ENCODE assay signal across 33 cellular contexts in the genomic region with DNA sequence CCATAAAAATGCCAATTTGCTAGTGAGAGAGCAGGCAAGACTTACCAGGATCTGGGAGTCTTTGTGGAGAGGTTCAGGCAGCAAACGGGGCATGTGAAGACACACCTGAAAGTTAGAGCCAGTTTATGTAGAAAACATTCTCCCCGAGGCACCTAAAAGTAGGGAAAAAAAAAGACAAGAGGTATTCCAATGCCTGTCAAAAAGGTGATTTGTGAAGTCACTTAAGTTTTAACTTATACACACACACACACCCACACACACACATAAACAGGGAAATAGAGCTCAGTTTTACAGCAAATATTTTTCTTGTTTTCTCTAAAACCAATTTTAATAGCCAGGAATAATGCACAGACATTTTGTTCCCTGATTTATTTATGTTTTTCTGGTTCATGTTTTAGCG. TPM values are rescaled to one million over a fixed set of nuclear protein-coding genes. Genes with fewer than 3 reads are reported as not detected.
A peak's percentile ranks its signal among the peaks of the same experiment; 100 is the strongest.
DNase-seq lines count a peak whose midpoint lies in the region; ATAC-seq, FAIRE-seq and TF ChIP-seq lines count a peak whose summit lies in the region.
"Had no signal": no experiment of that assay in that cellular context is flagged by ENCODE, and none has a peak within 500 bp of the region (broad histone marks: within the 10 kb centered on the region; RNA-seq: fewer than 3 reads in every experiment).

A gene with protein sequence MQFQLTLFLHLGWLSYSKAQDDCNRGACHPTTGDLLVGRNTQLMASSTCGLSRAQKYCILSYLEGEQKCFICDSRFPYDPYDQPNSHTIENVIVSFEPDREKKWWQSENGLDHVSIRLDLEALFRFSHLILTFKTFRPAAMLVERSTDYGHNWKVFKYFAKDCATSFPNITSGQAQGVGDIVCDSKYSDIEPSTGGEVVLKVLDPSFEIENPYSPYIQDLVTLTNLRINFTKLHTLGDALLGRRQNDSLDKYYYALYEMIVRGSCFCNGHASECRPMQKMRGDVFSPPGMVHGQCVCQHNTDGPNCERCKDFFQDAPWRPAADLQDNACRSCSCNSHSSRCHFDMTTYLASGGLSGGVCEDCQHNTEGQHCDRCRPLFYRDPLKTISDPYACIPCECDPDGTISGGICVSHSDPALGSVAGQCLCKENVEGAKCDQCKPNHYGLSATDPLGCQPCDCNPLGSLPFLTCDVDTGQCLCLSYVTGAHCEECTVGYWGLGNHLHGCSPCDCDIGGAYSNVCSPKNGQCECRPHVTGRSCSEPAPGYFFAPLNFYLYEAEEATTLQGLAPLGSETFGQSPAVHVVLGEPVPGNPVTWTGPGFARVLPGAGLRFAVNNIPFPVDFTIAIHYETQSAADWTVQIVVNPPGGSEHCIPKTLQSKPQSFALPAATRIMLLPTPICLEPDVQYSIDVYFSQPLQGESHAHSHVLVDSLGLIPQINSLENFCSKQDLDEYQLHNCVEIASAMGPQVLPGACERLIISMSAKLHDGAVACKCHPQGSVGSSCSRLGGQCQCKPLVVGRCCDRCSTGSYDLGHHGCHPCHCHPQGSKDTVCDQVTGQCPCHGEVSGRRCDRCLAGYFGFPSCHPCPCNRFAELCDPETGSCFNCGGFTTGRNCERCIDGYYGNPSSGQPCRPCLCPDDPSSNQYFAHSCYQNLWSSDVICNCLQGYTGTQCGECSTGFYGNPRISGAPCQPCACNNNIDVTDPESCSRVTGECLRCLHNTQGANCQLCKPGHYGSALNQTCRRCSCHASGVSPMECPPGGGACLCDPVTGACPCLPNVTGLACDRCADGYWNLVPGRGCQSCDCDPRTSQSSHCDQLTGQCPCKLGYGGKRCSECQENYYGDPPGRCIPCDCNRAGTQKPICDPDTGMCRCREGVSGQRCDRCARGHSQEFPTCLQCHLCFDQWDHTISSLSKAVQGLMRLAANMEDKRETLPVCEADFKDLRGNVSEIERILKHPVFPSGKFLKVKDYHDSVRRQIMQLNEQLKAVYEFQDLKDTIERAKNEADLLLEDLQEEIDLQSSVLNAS (N-terminal part only) (minus strand): TSS at position 101 of the 400 bp plus-strand sequence. CDS start 7,197 bp downstream, outside the sequence.

- TF ChIP-seq CTCF in mammary epithelial cell (conservative IDR thresholded peaks at IDR 0.05 in 1 of 2, IDR thresholded peaks at IDR 0.05 in 1 of 2; ENCODE audit: extremely low read depth in 1 of 2, insufficient read depth in 1 of 2, low read depth in 1 of 2, low read length in 2 of 2) (no peak), breast epithelium (IDR thresholded peaks at IDR 0.05) (no peak), keratinocyte (optimal IDR thresholded peaks at IDR 0.05 in 1 of 3, IDR thresholded peaks at IDR 0.05 in 1 of 3, conservative IDR thresholded peaks at IDR 0.05 in 1 of 3; ENCODE audit: extremely low read depth in 1 of 3, insufficient read depth in 2 of 3, low read length in 3 of 3) (no peak), osteoblast (IDR thresholded peaks at IDR 0.05; ENCODE audit: extremely low read depth, low read depth, low read length) (no peak), tibial artery (IDR thresholded peaks at IDR 0.05) (no peak)

- DNase-seq in mammary epithelial cell (no peak), breast epithelium (ENCODE audit: low spot score in 2 of 2) (no peak), keratinocyte (ENCODE audit: low read depth, low spot score) (no peak), osteoblast (ENCODE audit: insufficient read length, low spot score, missing footprints) (no peak), tibial artery (no peak), inferior parietal cortex (ENCODE audit: extremely low spot score) (no peak)
- DNase-seq: ACHN; BE2C; Calu3; CD8-positive, alpha-beta memory T cell; DMS79 treated with DMSO at 0.1 percent for 48 hours; GF-D8; GM23248; H9; Karpas-422; NCI-H1092; NCI-H1417 treated with DMSO at 0.1 percent for 48 hours; NCI-H1694 treated with DMSO at 0.1 percent for 48 hours; NCI-H2081; NCI-H2171; NCI-H226; NCI-H510A; NCI-H69; SHP77 had no signal

- H3K9me3 ChIP-seq in mammary epithelial cell (replicated peaks; ENCODE audit: insufficient read depth, low read length) = no peaks in the 10 kb centered on the region
- H3K9me3 ChIP-seq in breast epithelium = no peaks in the 10 kb centered on the region
- H3K9me3 ChIP-seq in keratinocyte (ENCODE audit: control insufficient read depth, low read depth, low read length) = no peaks in the 10 kb centered on the region
- H3K9me3 ChIP-seq in osteoblast (ENCODE audit: low read depth, low read length) = no peaks in the 10 kb centered on the region
- no peaks in the 10 kb centered on the region for H3K9me3 ChIP-seq in tibial artery
- H3K9me3 ChIP-seq: BE2C had no signal

- dilution Hi-C loops in mammary epithelial cell (cut with HindIII; ENCODE audit: low sequenced_read_pairs) = no loop called here
- dilution Hi-C loops in keratinocyte (cut with MboI; ENCODE audit: extremely low pct_ligation_motif_present, low sequenced_read_pairs) = no loop called here

- H4K20me1 ChIP-seq in mammary epithelial cell (ENCODE audit: insufficient read depth, low read length) (no peaks in the 10 kb centered on the region), keratinocyte (ENCODE audit: control insufficient read depth, extremely low read depth, insufficient read depth, low read length) (no peaks in the 10 kb centered on the region), osteoblast (ENCODE audit: insufficient read depth, low read length) (no peaks in the 10 kb centered on the region)

- H3K27ac ChIP-seq in mammary epithelial cell (ENCODE audit: insufficient read depth, low read depth, low read length) (no peak within 1 kb of the TSS), breast epithelium (no peak within 1 kb of the TSS), keratinocyte (ENCODE audit: control insufficient read depth, insufficient read depth, low read length) (peak within 1 kb of the TSS; percentile 27), osteoblast (ENCODE audit: low read depth, low read length) (no peak within 1 kb of the TSS), tibial artery (no peak within 1 kb of the TSS)
- H3K27ac ChIP-seq: 22Rv1, GM23248, HL-60, RWPE1 had no signal

- in situ Hi-C loops in mammary epithelial cell (cut with MboI; ENCODE audit: low sequenced_read_pairs in 2 of 2) = no loop called here

- H3K4me2 ChIP-seq in mammary epithelial cell (ENCODE audit: insufficient read depth, low read depth, low read length) (no peak within 1 kb of the TSS), keratinocyte (ENCODE audit: control insufficient read depth, extremely low read depth, insufficient read depth, low read depth, low read length) (peak within 1 kb of the TSS; percentile 65), osteoblast (ENCODE audit: insufficient read depth, low read length) (no peak within 1 kb of the TSS)

- no peaks in the 10 kb centered on the region for H3K79me2 ChIP-seq in mammary epithelial cell (ENCODE audit: insufficient read depth, low read length)
- H3K79me2 ChIP-seq in keratinocyte (ENCODE audit: control insufficient read depth, insufficient read depth, low read length) = no peaks in the 10 kb centered on the region
- H3K79me2 ChIP-seq in osteoblast (ENCODE audit: insufficient read depth, low read length) = no peaks in the 10 kb centered on the region

- WGBS in mammary epithelial cell (ENCODE audit: low coverage, missing lambda C conversion rate) = 72% methylated on average over 2 of the region's 3 CpGs

- no TSS peak for BruUV-seq in mammary epithelial cell (replicated peaks; lab: Mats Ljungman, UMichigan)

- CTCF ChIA-PET in mammary epithelial cell (lab: Charles Lee; ENCODE audit: low non-redundant PET) = no interaction called here

- H2AFZ ChIP-seq in mammary epithelial cell (ENCODE audit: low read depth, low read length) = peak within 1 kb of the TSS; percentile 35
- peak within 1 kb of the TSS; percentile 89 for H2AFZ ChIP-seq in keratinocyte (ENCODE audit: control insufficient read depth, low read length)
- H2AFZ ChIP-seq in osteoblast (ENCODE audit: low read length) = peak within 1 kb of the TSS; percentile 57
- H2AFZ ChIP-seq: GM23248 had no signal

- no peaks in the 10 kb centered on the region for H3K36me3 ChIP-seq in mammary epithelial cell (ENCODE audit: insufficient read depth, low read length)
- H3K36me3 ChIP-seq in breast epithelium = no peaks in the 10 kb centered on the region
- H3K36me3 ChIP-seq in keratinocyte (ENCODE audit: control insufficient read depth in 2 of 2, extremely low read depth in 1 of 2, insufficient read depth in 2 of 2, low read length in 2 of 2) = no peaks in the 10 kb centered on the region
- no peaks in the 10 kb centered on the region for H3K36me3 ChIP-seq in osteoblast (ENCODE audit: insufficient read depth, low read length)
- no peaks in the 10 kb centered on the region for H3K36me3 ChIP-seq in tibial artery
- H3K36me3 ChIP-seq: BE2C had no signal

- intact Hi-C loops in mammary epithelial cell (cut with micrococcal nuclease) = no loop called here
- intact Hi-C loops in breast epithelium (cut with DNase I; ENCODE audit: low total_unique reads) = no loop called here
- intact Hi-C loops in tibial artery (cut with DNase I; ENCODE audit: low total_unique reads) = no loop called here

- H3K4me1 ChIP-seq in mammary epithelial cell (ENCODE audit: insufficient read depth, low read length) = peaks cover 39% of the 10 kb centered on the region
- H3K4me1 ChIP-seq in breast epithelium = no peaks in the 10 kb centered on the region
- peaks cover 54% of the 10 kb centered on the region for H3K4me1 ChIP-seq in keratinocyte (ENCODE audit: control insufficient read depth, extremely low read depth, insufficient read depth, low read length)
- H3K4me1 ChIP-seq in osteoblast (ENCODE audit: insufficient read depth, low read length) = no peaks in the 10 kb centered on the region
- H3K4me1 ChIP-seq in tibial artery = no peaks in the 10 kb centered on the region
- H3K4me1 ChIP-seq: BE2C had no signal

- H3K9ac ChIP-seq in mammary epithelial cell (ENCODE audit: insufficient read depth, low read length) (no peak within 1 kb of the TSS), keratinocyte (ENCODE audit: control insufficient read depth, extremely low read depth, insufficient read depth, low read length) (no peak within 1 kb of the TSS)
- H3K9ac ChIP-seq: GM23248 had no signal

- no peaks in the 10 kb centered on the region for H3K9me1 ChIP-seq in keratinocyte (ENCODE audit: control insufficient read depth, extremely low read depth, insufficient read depth, low read length)

- TF ChIP-seq POLR2A in breast epithelium (IDR thresholded peaks at IDR 0.05) = no peak

- no peak for ATAC-seq in HG02970 (IDR thresholded peaks at IDR 0.05; ENCODE audit: low FRiP score, unreplicated experiment)
- no peak for ATAC-seq in HG03432 (IDR thresholded peaks at IDR 0.05; ENCODE audit: unreplicated experiment)
- ATAC-seq: Panc1 had no signal

- H3K27me3 ChIP-seq in mammary epithelial cell (ENCODE audit: insufficient read depth, low read length) = no peaks in the 10 kb centered on the region
- no peaks in the 10 kb centered on the region for H3K27me3 ChIP-seq in breast epithelium
- H3K27me3 ChIP-seq in keratinocyte (ENCODE audit: control insufficient read depth, extremely low read depth, insufficient read depth, low read length) = no peaks in the 10 kb centered on the region
- H3K27me3 ChIP-seq in osteoblast (ENCODE audit: insufficient read depth, low read length) = no peaks in the 10 kb centered on the region
- H3K27me3 ChIP-seq in tibial artery = no peaks in the 10 kb centered on the region
- H3K27me3 ChIP-seq: BE2C had no signal

- no peak within 1 kb of the TSS for H3K4me3 ChIP-seq in mammary epithelial cell (replicated peaks in 1 of 3; ENCODE audit: insufficient read depth in 1 of 3, low read depth in 2 of 3, low read length in 3 of 3)
- no peak within 1 kb of the TSS for H3K4me3 ChIP-seq in breast epithelium
- peak within 1 kb of the TSS in 1 of 3 experiments; percentile 3 for H3K4me3 ChIP-seq in keratinocyte (ENCODE audit: control insufficient read depth in 2 of 3, extremely low read depth in 1 of 3, insufficient read depth in 2 of 3, low read depth in 1 of 3, low read length in 3 of 3)
- no peak within 1 kb of the TSS for H3K4me3 ChIP-seq in osteoblast (ENCODE audit: insufficient read depth, low read length)
- no peak within 1 kb of the TSS for H3K4me3 ChIP-seq in tibial artery
- H3K4me3 ChIP-seq: GM23248 had no signal

- FAIRE-seq in keratinocyte (lab: Jason Lieb, UNC) = peak; percentile 43
- FAIRE-seq: GM12891, GM19239 had no signal

RNA-seq across cellular contexts. Expression of the gene that starts here (rescaled TPM):
- total RNA-seq in mammary epithelial cell (1 to 10 TPM in 1 of 2 donors, under 1 TPM in 1; 0.09 to 1.0 TPM), breast epithelium (under 1 TPM; 0.29 to 0.98 (median 0.48) TPM), osteoblast (under 0.01 and 0.36 TPM in 2 replicates)
- polyA plus RNA-seq in mammary epithelial cell (0.27 TPM), keratinocyte (1.6 to 10.3 TPM (median 3.7 TPM) in 3 replicates)
- polyA minus RNA-seq in mammary epithelial cell (0.93 TPM), keratinocyte (0.85 to 16.0 TPM (median 6.0 TPM) in 3 replicates)
- polyA plus RNA-seq in keratinocyte (2011; ENCODE audit: low read depth) = 7.7 TPM
- polyA plus RNA-seq in keratinocyte (2011; cell fraction: cytosol; rRNA removed) = 1.6 and 3.0 TPM in 2 replicates
- polyA plus RNA-seq in keratinocyte (2011; cell fraction: nucleus; rRNA removed) = 20.0 and 20.1 TPM in 2 replicates
- 0.60 and 3.8 TPM in 2 replicates for polyA plus RNA-seq in keratinocyte (2012; ENCODE audit: low replicate concordance)
- polyA minus RNA-seq in keratinocyte (2011; cell fraction: cytosol; rRNA and poly(A)+ RNA removed) = 1.7 TPM
- 15.9 and 26.8 TPM in 2 replicates for polyA minus RNA-seq in keratinocyte (2011; cell fraction: nucleus; rRNA and poly(A)+ RNA removed)
- total RNA-seq: Calu3; CD8-positive, alpha-beta memory T cell; GM23248; H9 had no signal
- polyA plus RNA-seq: CD14-positive monocyte; CD8-positive, alpha-beta memory T cell had no signal

Comparison
In these comparisons a context has a peak if more than half of its experiments do, and no peak if none do; other contexts are left out.
1. H2AFZ ChIP-seq: peak in every context shown above with its lines; median percentile 89 in keratinocyte; 57 in osteoblast; 35 in mammary epithelial cell.